ENCODE assay signal across 10 cellular contexts in genomic region chr22:49855491-49855911, GRCh38. TPM values are rescaled to one million over a fixed set of nuclear protein-coding genes. Genes with fewer than 3 reads are reported as not detected.
DNase-seq lines count a peak whose midpoint lies in the region; ATAC-seq, FAIRE-seq and TF ChIP-seq lines count a peak whose summit lies in the region.
"Had no signal": no experiment of that assay in that cellular context is flagged by ENCODE, and none has a peak within 500 bp of the region (broad histone marks: within the 10 kb centered on the region; RNA-seq: fewer than 3 reads in every experiment).

No MANE protein-coding gene starts in this region.

- H3K36me3 Mint-ChIP-seq in activated naive CD4-positive, alpha-beta T cell treated with anti-CD3 and anti-CD28 coated beads, Interleukin-2, amount 50 U/mL, for 24 hours, result peaks cover 3% of the 10 kb centered on the region
- H3K36me3 Mint-ChIP-seq in activated T-helper 17 cell treated with anti-CD3 and anti-CD28 coated beads, Interleukin-2, amount 50 U/mL, for 72 hours (ENCODE audit: low read depth), result peaks cover 5% of the 10 kb centered on the region
- H3K36me3 Mint-ChIP-seq in type B pancreatic cell, result no peaks in the 10 kb centered on the region

- no peak for DNase-seq in activated naive CD4-positive, alpha-beta T cell (lab: John Stamatoyannopoulos, UW)
- DNase-seq in kidney glomerular epithelial cell (lab: John Stamatoyannopoulos, UW) (peak; percentile 20), type B pancreatic cell (ENCODE audit: extremely low spot score, unreplicated experiment) (no peak), NCI-H1105 (lab: John Stamatoyannopoulos, UW) (no peak), GM19239 (ENCODE audit: insufficient read length, low spot score) (no peak)
- no peak for DNase-seq in effector CD4-positive, alpha-beta T cell
- DNase-seq: NCI-H2029 treated with DMSO at 0.1 percent for 48 hours had no signal

- FAIRE-seq in GM19239 (lab: Jason Lieb, UNC), result no peak

- peak overlapping the region; percentile 48 for H3K27ac Mint-ChIP-seq in activated naive CD4-positive, alpha-beta T cell treated with anti-CD3 and anti-CD28 coated beads, Interleukin-2, amount 50 U/mL, for 24 hours
- peak overlapping the region; percentile 91 for H3K27ac Mint-ChIP-seq in activated T-helper 17 cell treated with anti-CD3 and anti-CD28 coated beads, Interleukin-2, amount 50 U/mL, for 72 hours
- peak overlapping the region; percentile 97 for H3K27ac Mint-ChIP-seq in type B pancreatic cell

- TF ChIP-seq CTCF in type B pancreatic cell (conservative IDR thresholded peaks at IDR 0.05), result no peak

- no peak for ATAC-seq in activated T-helper 17 cell treated with anti-CD3 and anti-CD28 coated beads, Interleukin-2, amount 50 U/mL, for 72 hours (replicated peaks)
- ATAC-seq: foreskin keratinocyte had no signal

- no peaks in the 10 kb centered on the region for H3K27me3 Mint-ChIP-seq in activated naive CD4-positive, alpha-beta T cell treated with anti-CD3 and anti-CD28 coated beads, Interleukin-2, amount 50 U/mL, for 24 hours
- no peaks in the 10 kb centered on the region for H3K27me3 Mint-ChIP-seq in activated T-helper 17 cell treated with anti-CD3 and anti-CD28 coated beads, Interleukin-2, amount 50 U/mL, for 72 hours
- peaks cover 19% of the 10 kb centered on the region for H3K27me3 Mint-ChIP-seq in type B pancreatic cell

- H3K9me3 Mint-ChIP-seq in activated naive CD4-positive, alpha-beta T cell treated with anti-CD3 and anti-CD28 coated beads, Interleukin-2, amount 50 U/mL, for 24 hours, result no peaks in the 10 kb centered on the region
- H3K9me3 Mint-ChIP-seq in activated T-helper 17 cell treated with anti-CD3 and anti-CD28 coated beads, Interleukin-2, amount 50 U/mL, for 72 hours, result no peaks in the 10 kb centered on the region
- H3K9me3 Mint-ChIP-seq in type B pancreatic cell, result no peaks in the 10 kb centered on the region

- H3K4me1 Mint-ChIP-seq in activated naive CD4-positive, alpha-beta T cell treated with anti-CD3 and anti-CD28 coated beads, Interleukin-2, amount 50 U/mL, for 24 hours, result peaks cover 55% of the 10 kb centered on the region
- H3K4me1 Mint-ChIP-seq in activated T-helper 17 cell treated with anti-CD3 and anti-CD28 coated beads, Interleukin-2, amount 50 U/mL, for 72 hours, result peaks cover 25% of the 10 kb centered on the region
- H3K4me1 Mint-ChIP-seq in type B pancreatic cell (ENCODE audit: unreplicated experiment), result peaks cover 28% of the 10 kb centered on the region

- H3K4me3 Mint-ChIP-seq in activated naive CD4-positive, alpha-beta T cell treated with anti-CD3 and anti-CD28 coated beads, Interleukin-2, amount 50 U/mL, for 24 hours, result peak overlapping the region; percentile 96
- peak overlapping the region; percentile 98 for H3K4me3 Mint-ChIP-seq in activated T-helper 17 cell treated with anti-CD3 and anti-CD28 coated beads, Interleukin-2, amount 50 U/mL, for 72 hours
- H3K4me3 Mint-ChIP-seq in type B pancreatic cell, result peak overlapping the region; percentile 93

RNA-seq across cellular contexts. Expression of gene ZBED4, which starts 1.9 kb away (rescaled TPM):
- total RNA-seq in activated T-helper 17 cell treated with anti-CD3 and anti-CD28 coated beads, Interleukin-2, amount 50 U/mL, for 72 hours, result 10 to 100 TPM; 27.1 to 28.5 TPM
- 25.5 and 29.1 TPM in 2 replicates for total RNA-seq in type B pancreatic cell (ENCODE audit: low replicate concordance)

RNA-seq across cellular contexts. Expression of gene BRD1, which starts 27.8 kb away (rescaled TPM):
- total RNA-seq in activated T-helper 17 cell treated with anti-CD3 and anti-CD28 coated beads, Interleukin-2, amount 50 U/mL, for 72 hours, result 10 to 100 TPM; 43.4 to 43.8 TPM
- total RNA-seq in type B pancreatic cell (ENCODE audit: low replicate concordance), result 51.1 and 53.0 TPM in 2 replicates
